ENCODE assay signal across 1 cellular context in the genomic region with DNA sequence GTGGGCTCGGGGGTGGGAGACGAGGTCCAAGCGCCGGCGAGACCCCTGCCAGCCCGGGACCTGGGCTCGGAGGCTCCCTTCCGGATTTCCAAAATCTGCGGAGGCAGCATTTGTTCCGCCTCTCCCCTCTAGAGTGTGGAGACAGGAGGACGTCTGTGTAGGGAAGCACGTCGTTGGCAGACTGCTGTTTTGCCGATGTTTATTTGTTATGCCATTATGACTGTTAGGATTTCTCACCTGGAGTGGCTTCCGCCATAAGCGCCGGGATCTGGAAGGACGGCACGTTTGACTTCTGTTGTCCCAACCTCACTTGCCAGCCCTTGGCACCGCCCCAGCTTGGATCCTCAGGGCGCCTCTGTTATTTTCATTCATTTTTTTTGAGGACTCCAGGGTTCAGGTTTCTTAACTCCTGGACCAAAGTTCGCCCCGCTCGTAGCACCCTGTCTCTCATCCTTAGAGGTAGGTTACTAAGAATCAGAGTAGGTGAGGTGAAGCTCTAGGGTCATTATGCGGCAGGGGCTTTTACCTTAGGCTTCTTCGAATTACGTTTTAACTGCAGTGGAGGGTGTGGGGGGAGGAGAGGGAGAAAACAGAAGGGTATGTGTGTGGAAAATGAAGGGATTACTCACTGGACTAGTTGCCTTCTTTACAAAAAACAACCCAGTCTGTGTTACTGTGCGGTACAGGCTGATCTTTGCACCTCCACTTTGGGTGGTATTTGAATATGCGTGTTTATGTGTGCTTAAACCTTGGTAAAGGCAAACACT.
TF ChIP-seq lines count a peak whose summit lies in the region.

No MANE protein-coding gene starts in this region.

TF ChIP-seq in HepG2, 621 proteins besides CTCF, POLR2A, EP300 and RAD21 (continued from another document and continues in another):
- TF ChIP-seq, protein P1, sequence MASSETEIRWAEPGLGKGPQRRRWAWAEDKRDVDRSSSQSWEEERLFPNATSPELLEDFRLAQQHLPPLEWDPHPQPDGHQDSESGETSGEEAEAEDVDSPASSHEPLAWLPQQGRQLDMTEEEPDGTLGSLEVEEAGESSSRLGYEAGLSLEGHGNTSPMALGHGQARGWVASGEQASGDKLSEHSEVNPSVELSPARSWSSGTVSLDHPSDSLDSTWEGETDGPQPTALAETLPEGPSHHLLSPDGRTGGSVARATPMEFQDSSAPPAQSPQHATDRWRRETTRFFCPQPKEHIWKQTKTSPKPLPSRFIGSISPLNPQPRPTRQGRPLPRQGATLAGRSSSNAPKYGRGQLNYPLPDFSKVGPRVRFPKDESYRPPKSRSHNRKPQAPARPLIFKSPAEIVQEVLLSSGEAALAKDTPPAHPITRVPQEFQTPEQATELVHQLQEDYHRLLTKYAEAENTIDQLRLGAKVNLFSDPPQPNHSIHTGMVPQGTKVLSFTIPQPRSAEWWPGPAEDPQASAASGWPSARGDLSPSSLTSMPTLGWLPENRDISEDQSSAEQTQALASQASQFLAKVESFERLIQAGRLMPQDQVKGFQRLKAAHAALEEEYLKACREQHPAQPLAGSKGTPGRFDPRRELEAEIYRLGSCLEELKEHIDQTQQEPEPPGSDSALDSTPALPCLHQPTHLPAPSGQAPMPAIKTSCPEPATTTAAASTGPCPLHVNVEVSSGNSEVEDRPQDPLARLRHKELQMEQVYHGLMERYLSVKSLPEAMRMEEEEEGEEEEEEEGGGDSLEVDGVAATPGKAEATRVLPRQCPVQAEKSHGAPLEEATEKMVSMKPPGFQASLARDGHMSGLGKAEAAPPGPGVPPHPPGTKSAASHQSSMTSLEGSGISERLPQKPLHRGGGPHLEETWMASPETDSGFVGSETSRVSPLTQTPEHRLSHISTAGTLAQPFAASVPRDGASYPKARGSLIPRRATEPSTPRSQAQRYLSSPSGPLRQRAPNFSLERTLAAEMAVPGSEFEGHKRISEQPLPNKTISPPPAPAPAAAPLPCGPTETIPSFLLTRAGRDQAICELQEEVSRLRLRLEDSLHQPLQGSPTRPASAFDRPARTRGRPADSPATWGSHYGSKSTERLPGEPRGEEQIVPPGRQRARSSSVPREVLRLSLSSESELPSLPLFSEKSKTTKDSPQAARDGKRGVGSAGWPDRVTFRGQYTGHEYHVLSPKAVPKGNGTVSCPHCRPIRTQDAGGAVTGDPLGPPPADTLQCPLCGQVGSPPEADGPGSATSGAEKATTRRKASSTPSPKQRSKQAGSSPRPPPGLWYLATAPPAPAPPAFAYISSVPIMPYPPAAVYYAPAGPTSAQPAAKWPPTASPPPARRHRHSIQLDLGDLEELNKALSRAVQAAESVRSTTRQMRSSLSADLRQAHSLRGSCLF (CRISPR knock-in tag; IDR thresholded peaks at IDR 0.05; ENCODE audit: borderline replicate concordance): no peak
- TF ChIP-seq ARNT (IDR thresholded peaks at IDR 0.05) (no peak), SMAD3 (CRISPR knock-in tag; IDR thresholded peaks at IDR 0.05) (no peak), CHD4 (IDR thresholded peaks at IDR 0.05; ENCODE audit: borderline replicate concordance, low read length) (peak; percentile 37; the same call in 1 of the 2 replicates), ZNF780A (CRISPR knock-in tag; IDR thresholded peaks at IDR 0.05) (no peak), HDAC2 (CRISPR knock-in tag; IDR thresholded peaks at IDR 0.05) (no peak), JDP2 (CRISPR knock-in tag; IDR thresholded peaks at IDR 0.05; ENCODE audit: borderline replicate concordance) (no peak), POGZ (CRISPR knock-in tag; IDR thresholded peaks at IDR 0.05) (no peak), ARHGAP35 (CRISPR knock-in tag; IDR thresholded peaks at IDR 0.05; ENCODE audit: borderline replicate concordance) (no peak), BCL6 (CRISPR knock-in tag; IDR thresholded peaks at IDR 0.05) (no peak), RBAK (CRISPR knock-in tag; IDR thresholded peaks at IDR 0.05) (no peak), ZNF883 (CRISPR knock-in tag; IDR thresholded peaks at IDR 0.05; ENCODE audit: not compliant biosample characterization) (no peak), JUN (CRISPR knock-in tag; IDR thresholded peaks at IDR 0.05) (no peak), PITX1 (CRISPR knock-in tag; IDR thresholded peaks at IDR 0.05) (peak; percentile 71), MBNL3 (CRISPR knock-in tag; conservative IDR thresholded peaks at IDR 0.05) (no peak), NFATC3 (CRISPR knock-in tag; IDR thresholded peaks at IDR 0.05) (no peak), PHF5A (CRISPR knock-in tag; IDR thresholded peaks at IDR 0.05; ENCODE audit: low read depth, unreplicated experiment) (peak; percentile 26), ZNF709 (CRISPR knock-in tag; IDR thresholded peaks at IDR 0.05) (0 out of 2 replicates have a peak, but pooled peaks have one; percentile 8), ZNF251 (CRISPR knock-in tag; IDR thresholded peaks at IDR 0.05) (no peak), ZNF75D (CRISPR knock-in tag; IDR thresholded peaks at IDR 0.05; ENCODE audit: borderline replicate concordance) (no peak), ZNF496 (CRISPR knock-in tag; IDR thresholded peaks at IDR 0.05; ENCODE audit: insufficient replicate concordance) (no peak), ARNT2 (CRISPR knock-in tag; IDR thresholded peaks at IDR 0.05; ENCODE audit: low read depth) (no peak), RNF2 (conservative IDR thresholded peaks at IDR 0.05; ENCODE audit: low read depth) (no peak), NR2F6 (IDR thresholded peaks at IDR 0.05) (no peak; the same call in 1 of the 2 replicates), NR2F6 (CRISPR knock-in tag; IDR thresholded peaks at IDR 0.05) (peak; percentile 36), ZIK1 (CRISPR knock-in tag; IDR thresholded peaks at IDR 0.05; ENCODE audit: borderline replicate concordance, low read depth) (no peak), NR2C2 (CRISPR knock-in tag; IDR thresholded peaks at IDR 0.05; ENCODE audit: borderline replicate concordance) (no peak)
- TF ChIP-seq, protein P2, sequence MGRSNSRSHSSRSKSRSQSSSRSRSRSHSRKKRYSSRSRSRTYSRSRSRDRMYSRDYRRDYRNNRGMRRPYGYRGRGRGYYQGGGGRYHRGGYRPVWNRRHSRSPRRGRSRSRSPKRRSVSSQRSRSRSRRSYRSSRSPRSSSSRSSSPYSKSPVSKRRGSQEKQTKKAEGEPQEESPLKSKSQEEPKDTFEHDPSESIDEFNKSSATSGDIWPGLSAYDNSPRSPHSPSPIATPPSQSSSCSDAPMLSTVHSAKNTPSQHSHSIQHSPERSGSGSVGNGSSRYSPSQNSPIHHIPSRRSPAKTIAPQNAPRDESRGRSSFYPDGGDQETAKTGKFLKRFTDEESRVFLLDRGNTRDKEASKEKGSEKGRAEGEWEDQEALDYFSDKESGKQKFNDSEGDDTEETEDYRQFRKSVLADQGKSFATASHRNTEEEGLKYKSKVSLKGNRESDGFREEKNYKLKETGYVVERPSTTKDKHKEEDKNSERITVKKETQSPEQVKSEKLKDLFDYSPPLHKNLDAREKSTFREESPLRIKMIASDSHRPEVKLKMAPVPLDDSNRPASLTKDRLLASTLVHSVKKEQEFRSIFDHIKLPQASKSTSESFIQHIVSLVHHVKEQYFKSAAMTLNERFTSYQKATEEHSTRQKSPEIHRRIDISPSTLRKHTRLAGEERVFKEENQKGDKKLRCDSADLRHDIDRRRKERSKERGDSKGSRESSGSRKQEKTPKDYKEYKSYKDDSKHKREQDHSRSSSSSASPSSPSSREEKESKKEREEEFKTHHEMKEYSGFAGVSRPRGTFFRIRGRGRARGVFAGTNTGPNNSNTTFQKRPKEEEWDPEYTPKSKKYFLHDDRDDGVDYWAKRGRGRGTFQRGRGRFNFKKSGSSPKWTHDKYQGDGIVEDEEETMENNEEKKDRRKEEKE (IDR thresholded peaks at IDR 0.05): no peak
- TF ChIP-seq, protein P3, sequence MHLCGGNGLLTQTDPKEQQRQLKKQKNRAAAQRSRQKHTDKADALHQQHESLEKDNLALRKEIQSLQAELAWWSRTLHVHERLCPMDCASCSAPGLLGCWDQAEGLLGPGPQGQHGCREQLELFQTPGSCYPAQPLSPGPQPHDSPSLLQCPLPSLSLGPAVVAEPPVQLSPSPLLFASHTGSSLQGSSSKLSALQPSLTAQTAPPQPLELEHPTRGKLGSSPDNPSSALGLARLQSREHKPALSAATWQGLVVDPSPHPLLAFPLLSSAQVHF (CRISPR knock-in tag; IDR thresholded peaks at IDR 0.05): no peak
- TF ChIP-seq, protein P4, sequence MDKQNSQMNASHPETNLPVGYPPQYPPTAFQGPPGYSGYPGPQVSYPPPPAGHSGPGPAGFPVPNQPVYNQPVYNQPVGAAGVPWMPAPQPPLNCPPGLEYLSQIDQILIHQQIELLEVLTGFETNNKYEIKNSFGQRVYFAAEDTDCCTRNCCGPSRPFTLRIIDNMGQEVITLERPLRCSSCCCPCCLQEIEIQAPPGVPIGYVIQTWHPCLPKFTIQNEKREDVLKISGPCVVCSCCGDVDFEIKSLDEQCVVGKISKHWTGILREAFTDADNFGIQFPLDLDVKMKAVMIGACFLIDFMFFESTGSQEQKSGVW (CRISPR knock-in tag; IDR thresholded peaks at IDR 0.05; ENCODE audit: borderline replicate concordance): no peak; the same call in 1 of the 2 replicates
- TF ChIP-seq, protein P5, sequence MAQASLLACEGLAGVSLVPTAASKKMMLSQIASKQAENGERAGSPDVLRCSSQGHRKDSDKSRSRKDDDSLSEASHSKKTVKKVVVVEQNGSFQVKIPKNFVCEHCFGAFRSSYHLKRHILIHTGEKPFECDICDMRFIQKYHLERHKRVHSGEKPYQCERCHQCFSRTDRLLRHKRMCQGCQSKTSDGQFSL (CRISPR knock-in tag; IDR thresholded peaks at IDR 0.05): no peak
- TF ChIP-seq, protein P6, sequence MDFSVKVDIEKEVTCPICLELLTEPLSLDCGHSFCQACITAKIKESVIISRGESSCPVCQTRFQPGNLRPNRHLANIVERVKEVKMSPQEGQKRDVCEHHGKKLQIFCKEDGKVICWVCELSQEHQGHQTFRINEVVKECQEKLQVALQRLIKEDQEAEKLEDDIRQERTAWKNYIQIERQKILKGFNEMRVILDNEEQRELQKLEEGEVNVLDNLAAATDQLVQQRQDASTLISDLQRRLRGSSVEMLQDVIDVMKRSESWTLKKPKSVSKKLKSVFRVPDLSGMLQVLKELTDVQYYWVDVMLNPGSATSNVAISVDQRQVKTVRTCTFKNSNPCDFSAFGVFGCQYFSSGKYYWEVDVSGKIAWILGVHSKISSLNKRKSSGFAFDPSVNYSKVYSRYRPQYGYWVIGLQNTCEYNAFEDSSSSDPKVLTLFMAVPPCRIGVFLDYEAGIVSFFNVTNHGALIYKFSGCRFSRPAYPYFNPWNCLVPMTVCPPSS (IDR thresholded peaks at IDR 0.05): no peak
- TF ChIP-seq, protein P7, sequence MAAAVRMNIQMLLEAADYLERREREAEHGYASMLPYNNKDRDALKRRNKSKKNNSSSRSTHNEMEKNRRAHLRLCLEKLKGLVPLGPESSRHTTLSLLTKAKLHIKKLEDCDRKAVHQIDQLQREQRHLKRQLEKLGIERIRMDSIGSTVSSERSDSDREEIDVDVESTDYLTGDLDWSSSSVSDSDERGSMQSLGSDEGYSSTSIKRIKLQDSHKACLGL (CRISPR knock-in tag; IDR thresholded peaks at IDR 0.05): no peak
- TF ChIP-seq, protein P8, sequence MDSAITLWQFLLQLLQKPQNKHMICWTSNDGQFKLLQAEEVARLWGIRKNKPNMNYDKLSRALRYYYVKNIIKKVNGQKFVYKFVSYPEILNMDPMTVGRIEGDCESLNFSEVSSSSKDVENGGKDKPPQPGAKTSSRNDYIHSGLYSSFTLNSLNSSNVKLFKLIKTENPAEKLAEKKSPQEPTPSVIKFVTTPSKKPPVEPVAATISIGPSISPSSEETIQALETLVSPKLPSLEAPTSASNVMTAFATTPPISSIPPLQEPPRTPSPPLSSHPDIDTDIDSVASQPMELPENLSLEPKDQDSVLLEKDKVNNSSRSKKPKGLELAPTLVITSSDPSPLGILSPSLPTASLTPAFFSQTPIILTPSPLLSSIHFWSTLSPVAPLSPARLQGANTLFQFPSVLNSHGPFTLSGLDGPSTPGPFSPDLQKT (CRISPR knock-in tag; IDR thresholded peaks at IDR 0.05; ENCODE audit: borderline replicate concordance): no peak
- TF ChIP-seq, protein P9, sequence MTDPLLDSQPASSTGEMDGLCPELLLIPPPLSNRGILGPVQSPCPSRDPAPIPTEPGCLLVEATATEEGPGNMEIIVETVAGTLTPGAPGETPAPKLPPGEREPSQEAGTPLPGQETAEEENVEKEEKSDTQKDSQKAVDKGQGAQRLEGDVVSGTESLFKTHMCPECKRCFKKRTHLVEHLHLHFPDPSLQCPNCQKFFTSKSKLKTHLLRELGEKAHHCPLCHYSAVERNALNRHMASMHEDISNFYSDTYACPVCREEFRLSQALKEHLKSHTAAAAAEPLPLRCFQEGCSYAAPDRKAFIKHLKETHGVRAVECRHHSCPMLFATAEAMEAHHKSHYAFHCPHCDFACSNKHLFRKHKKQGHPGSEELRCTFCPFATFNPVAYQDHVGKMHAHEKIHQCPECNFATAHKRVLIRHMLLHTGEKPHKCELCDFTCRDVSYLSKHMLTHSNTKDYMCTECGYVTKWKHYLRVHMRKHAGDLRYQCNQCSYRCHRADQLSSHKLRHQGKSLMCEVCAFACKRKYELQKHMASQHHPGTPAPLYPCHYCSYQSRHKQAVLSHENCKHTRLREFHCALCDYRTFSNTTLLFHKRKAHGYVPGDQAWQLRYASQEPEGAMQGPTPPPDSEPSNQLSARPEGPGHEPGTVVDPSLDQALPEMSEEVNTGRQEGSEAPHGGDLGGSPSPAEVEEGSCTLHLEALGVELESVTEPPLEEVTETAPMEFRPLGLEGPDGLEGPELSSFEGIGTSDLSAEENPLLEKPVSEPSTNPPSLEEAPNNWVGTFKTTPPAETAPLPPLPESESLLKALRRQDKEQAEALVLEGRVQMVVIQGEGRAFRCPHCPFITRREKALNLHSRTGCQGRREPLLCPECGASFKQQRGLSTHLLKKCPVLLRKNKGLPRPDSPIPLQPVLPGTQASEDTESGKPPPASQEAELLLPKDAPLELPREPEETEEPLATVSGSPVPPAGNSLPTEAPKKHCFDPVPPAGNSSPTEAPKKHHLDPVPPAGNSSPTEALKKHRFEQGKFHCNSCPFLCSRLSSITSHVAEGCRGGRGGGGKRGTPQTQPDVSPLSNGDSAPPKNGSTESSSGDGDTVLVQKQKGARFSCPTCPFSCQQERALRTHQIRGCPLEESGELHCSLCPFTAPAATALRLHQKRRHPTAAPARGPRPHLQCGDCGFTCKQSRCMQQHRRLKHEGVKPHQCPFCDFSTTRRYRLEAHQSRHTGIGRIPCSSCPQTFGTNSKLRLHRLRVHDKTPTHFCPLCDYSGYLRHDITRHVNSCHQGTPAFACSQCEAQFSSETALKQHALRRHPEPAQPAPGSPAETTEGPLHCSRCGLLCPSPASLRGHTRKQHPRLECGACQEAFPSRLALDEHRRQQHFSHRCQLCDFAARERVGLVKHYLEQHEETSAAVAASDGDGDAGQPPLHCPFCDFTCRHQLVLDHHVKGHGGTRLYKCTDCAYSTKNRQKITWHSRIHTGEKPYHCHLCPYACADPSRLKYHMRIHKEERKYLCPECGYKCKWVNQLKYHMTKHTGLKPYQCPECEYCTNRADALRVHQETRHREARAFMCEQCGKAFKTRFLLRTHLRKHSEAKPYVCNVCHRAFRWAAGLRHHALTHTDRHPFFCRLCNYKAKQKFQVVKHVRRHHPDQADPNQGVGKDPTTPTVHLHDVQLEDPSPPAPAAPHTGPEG (CRISPR knock-in tag; IDR thresholded peaks at IDR 0.05): no peak
- TF ChIP-seq, protein P10, sequence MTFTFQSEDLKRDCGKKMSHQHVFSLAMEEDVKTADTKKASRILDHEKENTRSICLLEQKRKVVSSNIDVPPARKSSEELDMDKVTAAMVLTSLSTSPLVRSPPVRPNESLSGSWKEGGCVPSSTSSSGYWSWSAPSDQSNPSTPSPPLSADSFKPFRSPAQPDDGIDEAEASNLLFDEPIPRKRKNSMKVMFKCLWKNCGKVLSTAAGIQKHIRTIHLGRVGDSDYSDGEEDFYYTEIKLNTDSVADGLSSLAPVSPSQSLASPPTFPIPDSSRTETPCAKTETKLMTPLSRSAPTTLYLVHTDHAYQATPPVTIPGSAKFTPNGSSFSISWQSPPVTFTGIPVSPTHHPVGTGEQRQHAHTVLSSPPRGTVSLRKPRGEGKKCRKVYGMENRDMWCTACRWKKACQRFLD (CRISPR knock-in tag; IDR thresholded peaks at IDR 0.05; ENCODE audit: borderline replicate concordance): no peak
